In genomic region chr10:113480828-113481502, GRCh38 we compare ENCODE assay signal across 23 cellular contexts.
DNase-seq lines count a peak whose midpoint lies in the region; ATAC-seq, FAIRE-seq and TF ChIP-seq lines count a peak whose summit lies in the region.
"Had no signal": no experiment of that assay in that cellular context is flagged by ENCODE, and none has a peak within 500 bp of the region (broad histone marks: within the 10 kb centered on the region; RNA-seq: fewer than 3 reads in every experiment).

No MANE protein-coding gene starts in this region.

- H3K36me3 ChIP-seq in pancreas (no peaks in the 10 kb centered on the region), neural progenitor cell (no peaks in the 10 kb centered on the region)

- peaks cover 4% of the 10 kb centered on the region for H3K36me3 Mint-ChIP-seq in neural progenitor cell
- H3K36me3 Mint-ChIP-seq: memory B cell had no signal

- H3K4me1 ChIP-seq in pancreas (peaks cover 0 to 8% (median 3%) of the 10 kb centered on the region in 3 donors), neural progenitor cell (peaks cover 7% of the 10 kb centered on the region)

- H3K4me2 ChIP-seq in neural progenitor cell: no peak overlapping the region

- TF ChIP-seq CTCF in VCaP (conservative IDR thresholded peaks at IDR 0.05): no peak
- TF ChIP-seq CTCF in pancreas (IDR thresholded peaks at IDR 0.05): no peak
- TF ChIP-seq CTCF in neural progenitor cell (IDR thresholded peaks at IDR 0.05): no peak

- H3F3A ChIP-seq in neural progenitor cell (ENCODE audit: low read depth): no peaks in the 10 kb centered on the region

- WGBS in pancreas, 2 donors: 16 to 18% methylated on average over 6 of the region's 6 CpGs

- peaks cover 25% of the 10 kb centered on the region for H3K9me3 Mint-ChIP-seq in neural progenitor cell

- no peak overlapping the region for H3K4me3 ChIP-seq in pancreas
- H3K4me3 ChIP-seq in neural progenitor cell: no peak overlapping the region
- H3K4me3 ChIP-seq: skin epidermis had no signal

- H3K9me3 ChIP-seq in pancreas (peaks cover 0 to 5% (median 0%) of the 10 kb centered on the region in 4 donors), neural progenitor cell (ENCODE audit: low read depth) (peaks cover 6% of the 10 kb centered on the region)

- no peak overlapping the region for H3K27ac Mint-ChIP-seq in neural progenitor cell
- H3K27ac Mint-ChIP-seq: activated B cell treated with CpG ODN at 0.5 μM for 24 hours; activated CD8-positive, alpha-beta T cell treated with anti-CD3 and anti-CD28 coated beads for 36 hours; activated naive CD4-positive, alpha-beta T cell treated with anti-CD3 and anti-CD28 coated beads for 36 hours; immature natural killer cell; memory B cell; naive B cell; stimulated activated naive CD8-positive, alpha-beta T cell treated with anti-CD3 and anti-CD28 coated beads, Interleukin-15, amount 100 ng/mL, for 72 hours had no signal

- no peak overlapping the region for H2AFZ ChIP-seq in neural progenitor cell (replicated peaks)

- H3K4me3 Mint-ChIP-seq in neural progenitor cell: no peak overlapping the region
- H3K4me3 Mint-ChIP-seq: activated B cell treated with CpG ODN at 0.5 μM for 24 hours; activated CD8-positive, alpha-beta T cell treated with anti-CD3 and anti-CD28 coated beads for 36 hours; activated naive CD4-positive, alpha-beta T cell treated with anti-CD3 and anti-CD28 coated beads for 36 hours; immature natural killer cell; memory B cell; naive B cell; stimulated activated naive CD8-positive, alpha-beta T cell treated with anti-CD3 and anti-CD28 coated beads, Interleukin-15, amount 100 ng/mL, for 72 hours had no signal

- peak; percentile 82 to 94 (median 89) for ATAC-seq in pancreas
- ATAC-seq in HG03139 (IDR thresholded peaks at IDR 0.05; ENCODE audit: unreplicated experiment): no peak
- ATAC-seq: activated CD8-positive, alpha-beta T cell treated with anti-CD3 and anti-CD28 coated beads for 36 hours; SK-N-SH treated with all-trans-retinoic acid at 6 μM for 48 hours; stimulated activated naive CD8-positive, alpha-beta T cell treated with anti-CD3 and anti-CD28 coated beads, Interleukin-15, amount 100 ng/mL, for 72 hours had no signal

- no peaks in the 10 kb centered on the region for H3K27me3 Mint-ChIP-seq in neural progenitor cell (ENCODE audit: insufficient read depth, low read depth)
- H3K27me3 Mint-ChIP-seq: activated B cell treated with CpG ODN at 0.5 μM for 24 hours had no signal

- no peak overlapping the region for H3K9ac ChIP-seq in neural progenitor cell

- H3K4me1 Mint-ChIP-seq in neural progenitor cell: peaks cover 5% of the 10 kb centered on the region
- H3K4me1 Mint-ChIP-seq: activated B cell treated with CpG ODN at 0.5 μM for 24 hours; immature natural killer cell; memory B cell; naive B cell; stimulated activated naive CD8-positive, alpha-beta T cell treated with anti-CD3 and anti-CD28 coated beads, Interleukin-15, amount 100 ng/mL, for 72 hours had no signal

- DNase-seq in NCI-H1105 treated with DMSO at 0.1 percent for 48 hours (lab: John Stamatoyannopoulos, UW) (peak; percentile 79), NCI-H2196 treated with DMSO at 0.1 percent for 48 hours (lab: John Stamatoyannopoulos, UW; ENCODE audit: unreplicated experiment) (peak; percentile 60), pancreas (peak in 2 of 6 donors; percentile 46 to 50), HUDEP-2 (lab: John Stamatoyannopoulos, UW; ENCODE audit: unreplicated experiment in 76 of 76) (no peak), neural progenitor cell (ENCODE audit: low spot score) (no peak), SK-N-DZ (ENCODE audit: low spot score) (no peak)
- DNase-seq: activated B cell treated with CpG ODN at 0.5 μM for 24 hours; activated CD8-positive, alpha-beta T cell treated with anti-CD3 and anti-CD28 coated beads for 36 hours; activated naive CD4-positive, alpha-beta T cell treated with anti-CD3 and anti-CD28 coated beads for 36 hours; activated T-cell treated with anti-CD3 and anti-CD28 coated beads, Interleukin-2, amount 50 U/mL, for 1 hour; aorta; immature natural killer cell; naive B cell; NCI-H1417 treated with DMSO at 0.1 percent for 48 hours; NCI-H524; OCI-M1; posterior cingulate gyrus; stimulated activated naive CD8-positive, alpha-beta T cell treated with anti-CD3 and anti-CD28 coated beads, Interleukin-15, amount 100 ng/mL, for 72 hours had no signal

- H3K27me3 ChIP-seq in pancreas (no peaks in the 10 kb centered on the region), neural progenitor cell (no peaks in the 10 kb centered on the region)

- no peaks in the 10 kb centered on the region for H3K79me2 ChIP-seq in neural progenitor cell (ENCODE audit: low read depth)

- intact Hi-C loops in pancreas (cut with DNase I): no loop called here

- peak overlapping the region; percentile 48 for H3K27ac ChIP-seq in VCaP
- peak overlapping the region in 3 of 4 donors; percentile 28 to 53 (median 42) for H3K27ac ChIP-seq in pancreas
- H3K27ac ChIP-seq in neural progenitor cell: no peak overlapping the region
- H3K27ac ChIP-seq: skin epidermis had no signal

- no peaks in the 10 kb centered on the region for H4K20me1 ChIP-seq in neural progenitor cell (ENCODE audit: low read depth)

- FAIRE-seq in pancreas (lab: Jason Lieb, UNC): no peak

Comparison
In these comparisons a context has a peak if more than half of its experiments do, and no peak if none do; other contexts are left out.
1. DNase-seq: peak in NCI-H1105 treated with DMSO at 0.1 percent for 48 hours (single experiment) and NCI-H2196 treated with DMSO at 0.1 percent for 48 hours (single experiment); none in HUDEP-2 (0 of 76), neural progenitor cell (single experiment) and SK-N-DZ (single experiment).